Comparison of ENCODE assay signal across 8 cellular contexts in genomic region chr14:51996148-51996746, GRCh38. TPM values are rescaled to one million over a fixed set of nuclear protein-coding genes. Genes with fewer than 3 reads are reported as not detected.
DNase-seq lines count a peak whose midpoint lies in the region; ATAC-seq and TF ChIP-seq lines count a peak whose summit lies in the region.
"Had no signal": no experiment of that assay in that cellular context is flagged by ENCODE, and none has a peak within 500 bp of the region (broad histone marks: within the 10 kb centered on the region; RNA-seq: fewer than 3 reads in every experiment).

No MANE protein-coding gene starts in this region.

- H3K27me3 ChIP-seq in Peyer's patch, result no peaks in the 10 kb centered on the region
- no peaks in the 10 kb centered on the region for H3K27me3 ChIP-seq in gastrocnemius medialis

- TF ChIP-seq CTCF in GM13977 (IDR thresholded peaks at IDR 0.05; ENCODE audit: extremely low read depth, insufficient read depth, missing control alignments) (peak; percentile 46), Peyer's patch (IDR thresholded peaks at IDR 0.05) (peak; percentile 15 to 87 (median 70)), gastrocnemius medialis (IDR thresholded peaks at IDR 0.05 in 4 of 5, conservative IDR thresholded peaks at IDR 0.05 in 1 of 5) (peak in 4 of 5 experiments; percentile 49 to 68 (median 66))

- H3K4me1 ChIP-seq in Peyer's patch (peaks cover 0 to under 1% (median 0%) of the 10 kb centered on the region in 4 donors), gastrocnemius medialis (peaks cover 8 to 10% of the 10 kb centered on the region in 2 donors)

- peaks cover 0 to 60% (median 0%) of the 10 kb centered on the region in 3 donors for H3K36me3 ChIP-seq in Peyer's patch
- peaks cover 3 to 72% of the 10 kb centered on the region in 2 donors for H3K36me3 ChIP-seq in gastrocnemius medialis

- H3K9me3 ChIP-seq in Peyer's patch (no peaks in the 10 kb centered on the region), gastrocnemius medialis (no peaks in the 10 kb centered on the region)

- no peak for ATAC-seq in gastrocnemius medialis

- H3K4me3 ChIP-seq in Peyer's patch (no peak overlapping the region), gastrocnemius medialis (no peak overlapping the region)

- intact Hi-C loops in gastrocnemius medialis (cut with DNase I; ENCODE audit: low total_unique reads), result loop anchor here (1.0 kb wide), 1 partner anchor 136 kb away; no protein-coding TSS in a partner anchor

- no peak overlapping the region for H3K27ac ChIP-seq in Peyer's patch
- no peak overlapping the region for H3K27ac ChIP-seq in gastrocnemius medialis

- TF ChIP-seq POLR2A in Peyer's patch (IDR thresholded peaks at IDR 0.05) (no peak), gastrocnemius medialis (IDR thresholded peaks at IDR 0.05) (no peak)

- no peak for DNase-seq in GM13977 (ENCODE audit: low spot score)
- DNase-seq in Peyer's patch, result no peak
- DNase-seq in fibroblast of peridontal ligament (ENCODE audit: extremely low read depth), result peak; percentile 90
- no peak for DNase-seq in gastrocnemius medialis
- no peak for DNase-seq in NCI-H146 (lab: John Stamatoyannopoulos, UW)
- no peak for DNase-seq in OCI-M2 (lab: John Stamatoyannopoulos, UW; ENCODE audit: unreplicated experiment)
- DNase-seq in UCSD-AML1 (lab: John Stamatoyannopoulos, UW; ENCODE audit: unreplicated experiment), result no peak
- DNase-seq: NCI-H510A treated with DMSO at 0.1 percent for 48 hours had no signal

- in situ Hi-C loops in GM13977 (cut with MboI; ENCODE audit: low pct_unique_long_range_greater_than_20kb, low sequenced_read_pairs, unreplicated experiment), result loop anchor here (25.0 kb wide), 1 partner anchor 709 kb away; no protein-coding TSS in a partner anchor
- in situ Hi-C loops in gastrocnemius medialis (cut with MboI; ENCODE audit: low sequenced_read_pairs in 4 of 4), result loop anchor here (5.0 to 25.0 kb wide), 3 partner anchors 136 to 709 kb away; no protein-coding TSS in a partner anchor

RNA-seq across cellular contexts. Expression of gene RTRAF, which starts 6.9 kb away (rescaled TPM):
- 10 to 100 TPM; 15.7 to 48.3 (median 36.1) TPM for total RNA-seq in Peyer's patch
- total RNA-seq in gastrocnemius medialis, result 10 to 100 TPM; 68.6 to 91.2 (median 78.4) TPM
